In genomic region chr14:93713726-93714405, GRCh38 we compare ENCODE assay signal across 22 cellular contexts.
"Had no signal": no experiment of that assay in that cellular context is flagged by ENCODE, and none has a peak within 500 bp of the region (broad histone marks: within the 10 kb centered on the region; RNA-seq: fewer than 3 reads in every experiment).

No MANE protein-coding gene starts in this region.

- H3K9me3 Mint-ChIP-seq: activated T-cell treated with anti-CD3 and anti-CD28 coated beads, Interleukin-2, amount 50 U/mL, for 4 hours; activated T-helper 2 cell treated with anti-CD3 and anti-CD28 coated beads, Interferon-gamma antibody, Interleukin-2, Interleukin-4, amounts not matched to agents 10 μg/mL and 5 μg/mL and 100 μg/mL, durations not matched to agents 14 hours and 24 hours and 36 hours; central memory CD8-positive, alpha-beta T cell; neural progenitor cell; type B pancreatic cell; WTC11 had no signal

- H3K27me3 ChIP-seq: adrenal gland, ascending aorta, breast epithelium, neural progenitor cell, testis had no signal

- H3K36me3 ChIP-seq: adrenal gland, ascending aorta, breast epithelium, heart right ventricle, neural progenitor cell had no signal

- DNase-seq: activated CD8-positive, alpha-beta memory T cell treated with anti-CD3 and anti-CD28 coated beads, Interleukin-2, amount 50 U/mL, for 4 hours; activated naive CD4-positive, alpha-beta T cell; activated T-cell treated with anti-CD3 and anti-CD28 coated beads, Interleukin-2, amount 50 U/mL, for 4 hours; foreskin fibroblast; heart right ventricle; naive thymus-derived CD4-positive, alpha-beta T cell; stimulated activated CD4-positive, alpha-beta T cell treated with anti-CD3 and anti-CD28 coated beads, Interleukin-4, amount 100 ng/mL, for 1 hour; stimulated activated naive CD4-positive, alpha-beta T cell; T-helper 9 cell; testis had no signal

- H3K9me3 ChIP-seq: adrenal gland, ascending aorta, breast epithelium, heart right ventricle, testis had no signal

- H3K4me1 Mint-ChIP-seq: central memory CD8-positive, alpha-beta T cell; naive thymus-derived CD4-positive, alpha-beta T cell had no signal

- H3K4me3 ChIP-seq: adrenal gland, ascending aorta, breast epithelium, dorsolateral prefrontal cortex, heart right ventricle, lung, neural progenitor cell, testis had no signal

- ATAC-seq: activated T-cell treated with anti-CD3 and anti-CD28 coated beads, Interleukin-2, amount 50 U/mL, for 4 hours; heart right ventricle; naive thymus-derived CD4-positive, alpha-beta T cell; sciatic nerve had no signal

- H3K27ac ChIP-seq: adrenal gland, ascending aorta, breast epithelium, dorsolateral prefrontal cortex, heart right ventricle, neural progenitor cell, testis had no signal

- H3K4me1 ChIP-seq: adrenal gland, ascending aorta, breast epithelium, heart right ventricle, testis had no signal

- H3K27ac Mint-ChIP-seq: activated naive CD8-positive, alpha-beta T cell; activated T-helper 2 cell treated with anti-CD3 and anti-CD28 coated beads, Interferon-gamma antibody, Interleukin-2, Interleukin-4, amounts not matched to agents 10 μg/mL and 5 μg/mL and 100 μg/mL, durations not matched to agents 14 hours and 24 hours and 36 hours; naive thymus-derived CD4-positive, alpha-beta T cell; type B pancreatic cell; WTC11 had no signal

- H3K4me3 Mint-ChIP-seq: activated naive CD8-positive, alpha-beta T cell; activated T-cell treated with anti-CD3 and anti-CD28 coated beads, Interleukin-2, amount 50 U/mL, for 4 hours; central memory CD8-positive, alpha-beta T cell; naive thymus-derived CD4-positive, alpha-beta T cell; neural progenitor cell; type B pancreatic cell; WTC11 had no signal

- H2AFZ ChIP-seq: neural progenitor cell had no signal

- H3K9ac ChIP-seq: neural progenitor cell had no signal

- H3K36me3 Mint-ChIP-seq: activated naive CD8-positive, alpha-beta T cell; naive thymus-derived CD4-positive, alpha-beta T cell; neural progenitor cell; type B pancreatic cell; WTC11 had no signal
